In genomic region chr22:28254396-28254795, GRCh38 we compare ENCODE assay signal across 14 cellular contexts.
DNase-seq lines count a peak whose midpoint lies in the region; ATAC-seq, FAIRE-seq and TF ChIP-seq lines count a peak whose summit lies in the region.
"Had no signal": no experiment of that assay in that cellular context is flagged by ENCODE, and none has a peak within 500 bp of the region (broad histone marks: within the 10 kb centered on the region; RNA-seq: fewer than 3 reads in every experiment).

No MANE protein-coding gene starts in this region.

- H3K18ac ChIP-seq in IMR-90 (ENCODE audit: low read depth, low read length) = no peak overlapping the region

- H3K9ac ChIP-seq in IMR-90 (ENCODE audit: low read depth, low read length) = no peak overlapping the region
- no peak overlapping the region for H3K9ac ChIP-seq in astrocyte (ENCODE audit: low read length)

- no peak overlapping the region for H2AK5ac ChIP-seq in IMR-90 (ENCODE audit: low read depth, low read length)

- H3K27me3 Mint-ChIP-seq in astrocyte (ENCODE audit: low read depth, unreplicated experiment) = no peaks in the 10 kb centered on the region

- H4K5ac ChIP-seq in IMR-90 (ENCODE audit: low read depth, low read length) = no peak overlapping the region

- BruUV-seq in IMR-90 (replicated peaks; lab: Mats Ljungman, UMichigan) = no TSS peak

- H2BK15ac ChIP-seq in IMR-90 (ENCODE audit: low read depth, low read length) = no peak overlapping the region

- ATAC-seq in IMR-90 (ENCODE audit: low read depth) = no peak; the same call in 1 of the 2 replicates
- peak; percentile 46 for ATAC-seq in left lung
- ATAC-seq in GM18511 (IDR thresholded peaks at IDR 0.05; ENCODE audit: unreplicated experiment) = no peak
- ATAC-seq in GM21526 (IDR thresholded peaks at IDR 0.05; ENCODE audit: low FRiP score, unreplicated experiment) = no peak
- ATAC-seq in GM18505 (IDR thresholded peaks at IDR 0.05; ENCODE audit: unreplicated experiment) = no peak
- no peak for ATAC-seq in GM18861 (IDR thresholded peaks at IDR 0.05; ENCODE audit: unreplicated experiment)
- ATAC-seq: A549 had no signal

- CTCF ChIA-PET in IMR-90 (lab: Yijun Ruan, JAX) = interaction anchor here (0.7 kb wide), 1 partner anchor 25 kb away, joined by 9 read pairs; no protein-coding TSS in a partner anchor

- no peaks in the 10 kb centered on the region for H3K36me3 Mint-ChIP-seq in astrocyte (ENCODE audit: low read depth, unreplicated experiment)
- H3K36me3 Mint-ChIP-seq: CD14-positive monocyte had no signal

- TF ChIP-seq RAD21 in IMR-90 (IDR thresholded peaks at IDR 0.05; ENCODE audit: low read length) = no peak

- POLR2A ChIA-PET in IMR-90 (lab: Charles Lee; ENCODE audit: unreplicated experiment) = no interaction called here

- H3K9me3 Mint-ChIP-seq in astrocyte (ENCODE audit: unreplicated experiment) = no peaks in the 10 kb centered on the region
- H3K9me3 Mint-ChIP-seq: CD14-positive monocyte, H9 had no signal

- peaks cover 7% of the 10 kb centered on the region for H3K4me1 Mint-ChIP-seq in astrocyte (ENCODE audit: low read depth, unreplicated experiment)
- H3K4me1 Mint-ChIP-seq: CD14-positive monocyte; CD8-positive, alpha-beta memory T cell had no signal

- WGBS in IMR-90 (ENCODE audit: extremely low coverage in 2 of 2, insufficient read length in 1 of 2), 2 experiments = no CpG with 5 or more reads among the region's 1 CpG

- H3K4me2 ChIP-seq in IMR-90 (ENCODE audit: low read depth, low read length) (no peak overlapping the region), astrocyte (ENCODE audit: low read length) (no peak overlapping the region)
- H3K4me2 ChIP-seq: A549 had no signal

- H3K4me3 Mint-ChIP-seq in astrocyte (ENCODE audit: unreplicated experiment) = no peak overlapping the region
- H3K4me3 Mint-ChIP-seq: CD14-positive monocyte; CD8-positive, alpha-beta memory T cell; H9 had no signal

- FAIRE-seq in astrocyte (lab: Jason Lieb, UNC) = no peak
- FAIRE-seq: A549 had no signal

- H3K56ac ChIP-seq in IMR-90 (ENCODE audit: extremely low read depth, insufficient read depth, low read length) = no peak overlapping the region

- H3K9me3 ChIP-seq in IMR-90 (ENCODE audit: control insufficient read depth, insufficient read depth, low read length) = peaks cover 2% of the 10 kb centered on the region; the same call in 1 of the 2 replicates
- no peaks in the 10 kb centered on the region for H3K9me3 ChIP-seq in astrocyte (ENCODE audit: insufficient read depth, low read depth, low read length)
- no peaks in the 10 kb centered on the region for H3K9me3 ChIP-seq in left lung

- no peak overlapping the region for H2AK9ac ChIP-seq in IMR-90 (replicated peaks; ENCODE audit: low read depth, low read length, poor library complexity)

- H3K27me3 ChIP-seq in IMR-90 (ENCODE audit: control insufficient read depth, insufficient read depth, low read length) = no peaks in the 10 kb centered on the region
- no peaks in the 10 kb centered on the region for H3K27me3 ChIP-seq in astrocyte (ENCODE audit: insufficient read depth, low read length)
- H3K27me3 ChIP-seq in left lung = no peaks in the 10 kb centered on the region

- H3K4me3 ChIP-seq in IMR-90 (ENCODE audit: insufficient read depth, low read depth, low read length) = no peak overlapping the region
- H3K4me3 ChIP-seq in astrocyte (ENCODE audit: insufficient read depth, low read depth, low read length) = no peak overlapping the region
- H3K4me3 ChIP-seq in left lung = no peak overlapping the region
- H3K4me3 ChIP-seq: A549 had no signal

- no peaks in the 10 kb centered on the region for H3K4me1 ChIP-seq in IMR-90 (ENCODE audit: control insufficient read depth, insufficient read depth, low read length)
- H3K4me1 ChIP-seq in astrocyte (ENCODE audit: insufficient read depth, low read length) = peaks cover 6% of the 10 kb centered on the region
- no peaks in the 10 kb centered on the region for H3K4me1 ChIP-seq in left lung

- no peaks in the 10 kb centered on the region for H3K79me2 ChIP-seq in astrocyte (ENCODE audit: insufficient read depth, low read length)

- no peak overlapping the region for H3K27ac ChIP-seq in IMR-90 (ENCODE audit: insufficient read depth, low read length)
- no peak overlapping the region for H3K27ac ChIP-seq in astrocyte (ENCODE audit: low read depth, low read length)
- H3K27ac ChIP-seq in left lung = no peak overlapping the region
- H3K27ac ChIP-seq: A549 had no signal

- H2BK5ac ChIP-seq in IMR-90 (ENCODE audit: low read depth, low read length, poor library complexity, severe bottlenecking) = no peak overlapping the region

- TF ChIP-seq POLR2A in IMR-90 (IDR thresholded peaks at IDR 0.05; ENCODE audit: low read depth, low read length) (no peak), GM18505 (IDR thresholded peaks at IDR 0.05; ENCODE audit: borderline replicate concordance, extremely low read depth, insufficient read depth, insufficient read length) (no peak)

- intact Hi-C loops in IMR-90 (cut with micrococcal nuclease) (loop anchor here (10.0 kb wide), 1 partner anchor 340 kb away; no protein-coding TSS in a partner anchor), left lung (cut with DNase I) (loop anchor here in 1 of 2 donors (10.0 kb wide), 1 partner anchor 180 kb away; no protein-coding TSS in a partner anchor)

- H4K20me1 ChIP-seq in IMR-90 (ENCODE audit: insufficient read depth, low read length) = no peaks in the 10 kb centered on the region
- no peaks in the 10 kb centered on the region for H4K20me1 ChIP-seq in astrocyte (ENCODE audit: insufficient read depth, low read length)

- no peak overlapping the region for H3K23ac ChIP-seq in IMR-90 (ENCODE audit: low read depth, low read length)

- no peak overlapping the region for H3K14ac ChIP-seq in IMR-90 (replicated peaks; ENCODE audit: low read depth, low read length)

- H3K4ac ChIP-seq in IMR-90 (ENCODE audit: low read depth, low read length) = no peak overlapping the region

- H2BK20ac ChIP-seq in IMR-90 (ENCODE audit: low read depth, low read length) = no peak overlapping the region

- no peak overlapping the region for H3K27ac Mint-ChIP-seq in astrocyte (ENCODE audit: unreplicated experiment)
- H3K27ac Mint-ChIP-seq: CD14-positive monocyte; CD8-positive, alpha-beta memory T cell; H9 had no signal

- dilution Hi-C loops in IMR-90 (cut with HindIII; ENCODE audit: low sequenced_read_pairs, unreplicated experiment) = no loop called here

- H3K9me1 ChIP-seq in IMR-90 (ENCODE audit: insufficient read depth, low read length) = no peaks in the 10 kb centered on the region

- DNase-seq in IMR-90 = peak; percentile 23
- DNase-seq in astrocyte (ENCODE audit: low read depth) = peak; percentile 67
- DNase-seq in left lung = no peak
- DNase-seq: CD8-positive, alpha-beta memory T cell; DMS53; GF-D8; GOT3; H9 had no signal

- H3K36me3 ChIP-seq in IMR-90 (ENCODE audit: control insufficient read depth, insufficient read depth, low read length) (0 out of 2 replicates have a peak, but pooled peaks cover 1% of the 10 kb centered on the region), astrocyte (ENCODE audit: insufficient read depth, low read length) (no peaks in the 10 kb centered on the region), left lung (no peaks in the 10 kb centered on the region)

- H2AFZ ChIP-seq in IMR-90 (replicated peaks; ENCODE audit: low read length, poor library complexity) (no peak overlapping the region), astrocyte (ENCODE audit: low read depth, low read length) (no peak overlapping the region)

- H3K79me1 ChIP-seq in IMR-90 (ENCODE audit: low read depth in 1 of 2, low read length in 2 of 2) = no peaks in the 10 kb centered on the region; a peak in 1 of 4 replicates

- in situ Hi-C loops in IMR-90 (cut with MboI; ENCODE audit: low sequenced_read_pairs) = no loop called here

- H4K91ac ChIP-seq in IMR-90 (ENCODE audit: insufficient read depth, low read depth, low read length) = no peak overlapping the region

- TF ChIP-seq CTCF in IMR-90 (conservative IDR thresholded peaks at IDR 0.05; ENCODE audit: low read depth, low read length) (no peak), astrocyte (IDR thresholded peaks at IDR 0.05; ENCODE audit: insufficient read depth, low read depth, low read length) (no peak), left lung (IDR thresholded peaks at IDR 0.05) (no peak)

- H4K8ac ChIP-seq in IMR-90 (ENCODE audit: low read depth in 2 of 2, low read length in 2 of 2) = no peak overlapping the region

- H2BK120ac ChIP-seq in IMR-90 (ENCODE audit: low read depth, low read length) = no peak overlapping the region

TF ChIP-seq in IMR-90, 13 proteins besides CTCF, POLR2A, EP300 and RAD21 (continues in another document):
- TF ChIP-seq FOS (IDR thresholded peaks at IDR 0.05; ENCODE audit: low read depth, low read length) (no peak), BHLHE40 (IDR thresholded peaks at IDR 0.05; ENCODE audit: low read depth, low read length) (no peak), USF2 (IDR thresholded peaks at IDR 0.05; ENCODE audit: low read depth, low read length) (no peak), CEBPB (IDR thresholded peaks at IDR 0.05; ENCODE audit: low read depth, low read length) (no peak), ELK1 (IDR thresholded peaks at IDR 0.05; ENCODE audit: borderline replicate concordance, low read depth, low read length) (no peak), NFE2L2 (IDR thresholded peaks at IDR 0.05; ENCODE audit: low read depth, low read length) (no peak), MAZ (IDR thresholded peaks at IDR 0.05; ENCODE audit: borderline replicate concordance, low read depth, low read length) (no peak), SMC3 (IDR thresholded peaks at IDR 0.05; ENCODE audit: low read depth, low read length) (no peak), RCOR1 (IDR thresholded peaks at IDR 0.05; ENCODE audit: insufficient replicate concordance, low read length) (no peak), RFX5 (IDR thresholded peaks at IDR 0.05; ENCODE audit: low read depth, low read length) (no peak), CHD1 (IDR thresholded peaks at IDR 0.05; ENCODE audit: low read depth, low read length) (no peak), MXI1 (IDR thresholded peaks at IDR 0.05; ENCODE audit: borderline replicate concordance, low read depth, low read length) (no peak)

Comparison
In these comparisons a context has a peak if more than half of its experiments do, and no peak if none do; other contexts are left out.
1. DNase-seq: peak in IMR-90 (single experiment) and astrocyte (single experiment); none in left lung (0 of 2).